22 cellular contexts compared by ENCODE assay signal in genomic region chr5:72723584-72723983, GRCh38.
DNase-seq lines count a peak whose midpoint lies in the region; FAIRE-seq and TF ChIP-seq lines count a peak whose summit lies in the region.
"Had no signal": no experiment of that assay in that cellular context is flagged by ENCODE, and none has a peak within 500 bp of the region (broad histone marks: within the 10 kb centered on the region; RNA-seq: fewer than 3 reads in every experiment).

No MANE protein-coding gene starts in this region.

- no TSS peak for BruUV-seq in mammary epithelial cell (replicated peaks; lab: Mats Ljungman, UMichigan)

- no peaks in the 10 kb centered on the region for H3K79me2 ChIP-seq in mammary epithelial cell (ENCODE audit: insufficient read depth, low read length)

- no peak overlapping the region for H3K27ac Mint-ChIP-seq in endothelial cell (ENCODE audit: unreplicated experiment)
- H3K27ac Mint-ChIP-seq: H9 had no signal

- DNase-seq in DMS53 treated with DMSO at 0.1 percent for 48 hours (lab: John Stamatoyannopoulos, UW; ENCODE audit: unreplicated experiment) (peak; percentile 18), HT1080 (ENCODE audit: low read depth) (peak; percentile 8), mammary epithelial cell (peak; percentile 26), kidney tubule cell (ENCODE audit: low spot score) (peak; percentile 54), GM12892 (ENCODE audit: insufficient read length) (no peak), endothelial cell (ENCODE audit: low spot score) (no peak)
- no peak for DNase-seq in stimulated activated CD4-positive, alpha-beta T cell treated with anti-CD3 and anti-CD28 coated beads, Interleukin-4, amount 100 ng/mL, for 4 hours
- DNase-seq: ACHN, AML-193, COR-L47, DMS79, H9, MV-4-11, NCI-H1417 treated with DMSO at 0.1 percent for 48 hours, NCI-H1930, NCI-H446, NCI-H774, Peyer's patch, Right ventricle myocardium superior had no signal

- H3K9me3 ChIP-seq in mammary epithelial cell (replicated peaks; ENCODE audit: insufficient read depth, low read length) = no peaks in the 10 kb centered on the region
- H3K9me3 ChIP-seq: Peyer's patch had no signal

- no peak overlapping the region for H3K4me3 ChIP-seq in mammary epithelial cell (replicated peaks in 1 of 3; ENCODE audit: insufficient read depth in 1 of 3, low read depth in 2 of 3, low read length in 3 of 3)
- H3K4me3 ChIP-seq: Peyer's patch, SK-N-MC had no signal

- no peak for TF ChIP-seq POLR2A in GM12892 (IDR thresholded peaks at IDR 0.05; ENCODE audit: low read depth, low read length)

- no peak overlapping the region for H3K4me3 Mint-ChIP-seq in endothelial cell (ENCODE audit: unreplicated experiment)
- H3K4me3 Mint-ChIP-seq: H9 had no signal

- FAIRE-seq in GM12892 (lab: Jason Lieb, UNC) = no peak
- FAIRE-seq: G401.6, GM12891 had no signal

- H3K36me3 Mint-ChIP-seq in endothelial cell (ENCODE audit: low read depth, unreplicated experiment) = no peaks in the 10 kb centered on the region

- H4K20me1 ChIP-seq in mammary epithelial cell (ENCODE audit: insufficient read depth, low read length) = no peaks in the 10 kb centered on the region

- no peaks in the 10 kb centered on the region for H3K27me3 ChIP-seq in mammary epithelial cell (ENCODE audit: insufficient read depth, low read length)
- H3K27me3 ChIP-seq: Peyer's patch had no signal

- intact Hi-C loops in mammary epithelial cell (cut with micrococcal nuclease) = no loop called here

- no peak overlapping the region for H2AFZ ChIP-seq in mammary epithelial cell (ENCODE audit: low read depth, low read length)

- CTCF ChIA-PET in mammary epithelial cell (lab: Charles Lee; ENCODE audit: low non-redundant PET) = no interaction called here

- H3K27ac ChIP-seq in mammary epithelial cell (ENCODE audit: insufficient read depth, low read depth, low read length) = no peak overlapping the region
- H3K27ac ChIP-seq: Peyer's patch, SK-N-MC had no signal

- H3K9me3 Mint-ChIP-seq in endothelial cell (ENCODE audit: unreplicated experiment) = no peaks in the 10 kb centered on the region

- H3K4me2 ChIP-seq in mammary epithelial cell (ENCODE audit: insufficient read depth, low read depth, low read length) = no peak overlapping the region

- no peaks in the 10 kb centered on the region for H3K36me3 ChIP-seq in mammary epithelial cell (ENCODE audit: insufficient read depth, low read length)
- H3K36me3 ChIP-seq: Peyer's patch had no signal

- no peaks in the 10 kb centered on the region for H3K4me1 ChIP-seq in mammary epithelial cell (ENCODE audit: insufficient read depth, low read length)
- H3K4me1 ChIP-seq: Peyer's patch had no signal

- TF ChIP-seq CTCF in mammary epithelial cell (conservative IDR thresholded peaks at IDR 0.05 in 1 of 2, IDR thresholded peaks at IDR 0.05 in 1 of 2; ENCODE audit: extremely low read depth in 1 of 2, insufficient read depth in 1 of 2, low read depth in 1 of 2, low read length in 2 of 2) (no peak), endothelial cell (IDR thresholded peaks at IDR 0.05; ENCODE audit: unreplicated experiment) (no peak)

- in situ Hi-C loops in mammary epithelial cell (cut with MboI; ENCODE audit: low sequenced_read_pairs in 2 of 2) = no loop called here

- dilution Hi-C loops in mammary epithelial cell (cut with HindIII; ENCODE audit: low sequenced_read_pairs) = no loop called here

- no peak overlapping the region for H3K9ac ChIP-seq in mammary epithelial cell (ENCODE audit: insufficient read depth, low read length)

- H3K27me3 Mint-ChIP-seq in endothelial cell (ENCODE audit: unreplicated experiment) = no peaks in the 10 kb centered on the region

- peaks cover 7% of the 10 kb centered on the region for H3K4me1 Mint-ChIP-seq in endothelial cell (ENCODE audit: unreplicated experiment)

Comparison
In these comparisons a context has a peak if more than half of its experiments do, and no peak if none do; other contexts are left out.
1. DNase-seq: peak in DMS53 treated with DMSO at 0.1 percent for 48 hours (single experiment), HT1080 (single experiment), mammary epithelial cell (single experiment) and kidney tubule cell (single experiment); none in GM12892 (single experiment), stimulated activated CD4-positive, alpha-beta T cell treated with anti-CD3 and anti-CD28 coated beads, Interleukin-4, amount 100 ng/mL, for 4 hours (0 of 2) and endothelial cell (single experiment).